8 cellular contexts compared by ENCODE assay signal in the genomic region with DNA sequence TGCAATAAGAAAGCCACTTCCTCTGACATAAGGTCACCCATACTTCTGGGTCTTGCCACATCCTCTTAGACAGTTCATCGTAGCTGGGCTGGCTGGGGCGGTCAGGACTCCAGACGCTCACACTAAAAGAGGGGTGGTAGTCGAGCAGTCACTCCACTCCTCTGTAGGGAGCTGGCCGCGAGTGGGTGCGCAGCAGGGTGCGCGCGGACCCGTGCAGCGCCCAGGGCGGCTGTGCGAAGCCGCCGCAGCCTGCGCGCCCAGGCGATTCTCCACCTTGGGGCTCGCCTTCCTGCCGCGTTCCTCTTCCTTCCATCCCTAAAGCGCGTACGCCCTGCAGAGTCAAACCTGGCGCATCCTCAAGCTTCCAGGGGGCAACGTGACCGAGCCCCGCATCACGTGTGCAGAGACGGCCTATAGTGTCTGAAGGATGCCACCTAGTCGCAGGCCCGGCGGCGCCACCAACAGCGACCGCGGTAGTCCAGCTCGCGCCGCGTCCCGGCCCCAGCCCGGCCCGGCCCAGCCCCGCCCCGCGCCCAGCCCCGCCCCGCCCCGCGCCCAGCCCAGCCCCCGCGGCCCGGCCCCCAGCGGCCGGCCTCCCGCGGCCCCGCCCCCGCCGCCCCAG. TPM values are rescaled to one million over a fixed set of nuclear protein-coding genes. Genes with fewer than 3 reads are reported as not detected.
DNase-seq lines count a peak whose midpoint lies in the region; ATAC-seq and TF ChIP-seq lines count a peak whose summit lies in the region.

No MANE protein-coding gene starts in this region.

- peak overlapping the region; percentile 77 to 94 (median 92) for H3K4me3 ChIP-seq in mammary epithelial cell (replicated peaks in 1 of 3; ENCODE audit: insufficient read depth in 1 of 3, low read depth in 2 of 3, low read length in 3 of 3)

- peaks cover 57% of the 10 kb centered on the region for H3K79me2 ChIP-seq in mammary epithelial cell (ENCODE audit: insufficient read depth, low read length)

- dilution Hi-C loops in mammary epithelial cell (cut with HindIII; ENCODE audit: low sequenced_read_pairs) = no loop called here

- CTCF ChIA-PET in mammary epithelial cell (lab: Charles Lee; ENCODE audit: low non-redundant PET) = interaction anchor here (0.6 kb wide), 1 partner anchor 350 kb away, joined by 4 read pairs; no protein-coding TSS in a partner anchor

- DNase-seq in AG08395 (ENCODE audit: low spot score) = peak; percentile 93
- peak; percentile 91 for DNase-seq in NCI-H2196 (lab: John Stamatoyannopoulos, UW; ENCODE audit: unreplicated experiment)
- DNase-seq in mammary epithelial cell = peak; percentile 86
- peak; percentile 87 to 88 (median 88) for DNase-seq in immature natural killer cell
- peak; percentile 46 for DNase-seq in smooth muscle cell of the brain vasculature (ENCODE audit: low read depth, low spot score)

- TF ChIP-seq CTCF in VCaP (conservative IDR thresholded peaks at IDR 0.05) (no peak), mammary epithelial cell (conservative IDR thresholded peaks at IDR 0.05 in 1 of 2, IDR thresholded peaks at IDR 0.05 in 1 of 2; ENCODE audit: extremely low read depth in 1 of 2, insufficient read depth in 1 of 2, low read depth in 1 of 2, low read length in 2 of 2) (no peak)

- peaks cover 9 to 22% (median 13%) of the 10 kb centered on the region in 3 donors for H3K36me3 Mint-ChIP-seq in immature natural killer cell

- ATAC-seq in GM18907 (IDR thresholded peaks at IDR 0.05; ENCODE audit: unreplicated experiment) (peak; percentile 97), HG03135 (IDR thresholded peaks at IDR 0.05; ENCODE audit: unreplicated experiment) (peak; percentile 94)

- H3K9ac ChIP-seq in mammary epithelial cell (ENCODE audit: insufficient read depth, low read length) = peak overlapping the region; percentile 53

- no peaks in the 10 kb centered on the region for H3K27me3 ChIP-seq in mammary epithelial cell (ENCODE audit: insufficient read depth, low read length)

- H3K27me3 Mint-ChIP-seq in immature natural killer cell (ENCODE audit: low read depth in 3 of 3) = peaks cover 5 to 9% (median 6%) of the 10 kb centered on the region in 3 donors

- H3K9me3 Mint-ChIP-seq in immature natural killer cell = peaks cover 0 to 2% (median 0%) of the 10 kb centered on the region in 6 donors

- peaks cover 44 to 69% of the 10 kb centered on the region in 2 donors for H3K4me1 Mint-ChIP-seq in immature natural killer cell

- H3K27ac ChIP-seq in VCaP (peak overlapping the region; percentile 93), mammary epithelial cell (ENCODE audit: insufficient read depth, low read depth, low read length) (peak overlapping the region; percentile 40)

- peak overlapping the region; percentile 81 to 97 (median 96) for H3K27ac Mint-ChIP-seq in immature natural killer cell

- no peaks in the 10 kb centered on the region for H4K20me1 ChIP-seq in mammary epithelial cell (ENCODE audit: insufficient read depth, low read length)

- intact Hi-C loops in mammary epithelial cell (cut with micrococcal nuclease) = loop anchor here (1.0 kb wide), 2 partner anchors 45 to 238 kb away; a partner anchor contains a TSS

- H3K4me1 ChIP-seq in mammary epithelial cell (ENCODE audit: insufficient read depth, low read length) = peaks cover 47% of the 10 kb centered on the region

- H3K4me2 ChIP-seq in mammary epithelial cell (ENCODE audit: insufficient read depth, low read depth, low read length) = peak overlapping the region; percentile 87

- peak overlapping the region; percentile 87 to 92 (median 91) for H3K4me3 Mint-ChIP-seq in immature natural killer cell

- no CpG with 5 or more reads among the region's 62 CpGs for WGBS in mammary epithelial cell (ENCODE audit: low coverage, missing lambda C conversion rate)

- peaks cover 15% of the 10 kb centered on the region for H3K36me3 ChIP-seq in mammary epithelial cell (ENCODE audit: insufficient read depth, low read length)

- no peaks in the 10 kb centered on the region for H3K9me3 ChIP-seq in mammary epithelial cell (replicated peaks; ENCODE audit: insufficient read depth, low read length)

- BruUV-seq in mammary epithelial cell (replicated peaks; lab: Mats Ljungman, UMichigan) = no TSS peak

- H2AFZ ChIP-seq in mammary epithelial cell (ENCODE audit: low read depth, low read length) = peak overlapping the region; percentile 89

- in situ Hi-C loops in mammary epithelial cell (cut with MboI; ENCODE audit: low sequenced_read_pairs in 2 of 2) = no loop called here

RNA-seq across cellular contexts. Expression of a gene that starts 0.4 kb away (rescaled TPM):
- total RNA-seq in mammary epithelial cell = 100 to 1,000 TPM; 155 to 218 TPM
- polyA plus RNA-seq in mammary epithelial cell = 254 TPM
- polyA minus RNA-seq in mammary epithelial cell = 257 TPM
- 100 to 1,000 TPM; 104 to 138 (median 108) TPM for polyA plus RNA-seq in immature natural killer cell

Comparison
In these comparisons a context has a peak if more than half of its experiments do, and no peak if none do; other contexts are left out.
1. Peak in every context shown above with its lines: DNase-seq, ATAC-seq, H3K4me3 ChIP-seq and H3K27ac ChIP-seq.